Comparison of ENCODE assay signal across 17 cellular contexts in genomic region chr1:179287456-179287855, GRCh38.
"Had no signal": no experiment of that assay in that cellular context is flagged by ENCODE, and none has a peak within 500 bp of the region (broad histone marks: within the 10 kb centered on the region; RNA-seq: fewer than 3 reads in every experiment).

No MANE protein-coding gene starts in this region.

- H3K27ac ChIP-seq: ascending aorta, gastroesophageal sphincter, uterus had no signal

- H3K9me3 ChIP-seq: ascending aorta, gastroesophageal sphincter, uterus had no signal

- H3K4me1 Mint-ChIP-seq: activated naive CD8-positive, alpha-beta T cell treated with anti-CD3 and anti-CD28 coated beads, Interleukin-2, amount 50 U/mL, for 24 hours; stimulated activated effector memory CD8-positive, alpha-beta T cell treated with anti-CD3 and anti-CD28 coated beads, Interleukin-12 subunit alpha, Interleukin-12 subunit beta, amount 100 ng/mL, for 72 hours had no signal

- H3K36me3 Mint-ChIP-seq: stimulated activated effector memory CD8-positive, alpha-beta T cell treated with anti-CD3 and anti-CD28 coated beads, Interleukin-12 subunit alpha, Interleukin-12 subunit beta, amount 100 ng/mL, for 72 hours had no signal

- H3K27ac Mint-ChIP-seq: activated naive CD8-positive, alpha-beta T cell treated with anti-CD3 and anti-CD28 coated beads, Interleukin-2, amount 50 U/mL, for 24 hours; endodermal cell; nephron progenitor cell; stimulated activated effector memory CD8-positive, alpha-beta T cell treated with anti-CD3 and anti-CD28 coated beads, Interleukin-12 subunit alpha, Interleukin-12 subunit beta, amount 100 ng/mL, for 72 hours; T-helper 2 cell treated with Interferon-gamma antibody and Interleukin-4, amounts not matched to agents 5 μg/mL and 100 μg/mL, for 36 hours had no signal

- H3K27me3 ChIP-seq: ascending aorta, gastroesophageal sphincter, uterus had no signal

- H3K9me3 Mint-ChIP-seq: activated naive CD8-positive, alpha-beta T cell treated with anti-CD3 and anti-CD28 coated beads, Interleukin-2, amount 50 U/mL, for 24 hours; nephron progenitor cell; stimulated activated effector memory CD8-positive, alpha-beta T cell treated with anti-CD3 and anti-CD28 coated beads, Interleukin-12 subunit alpha, Interleukin-12 subunit beta, amount 100 ng/mL, for 72 hours; T-helper 2 cell treated with Interferon-gamma antibody and Interleukin-4, amounts not matched to agents 5 μg/mL and 100 μg/mL, for 36 hours had no signal

- ATAC-seq: activated CD4-positive, CD25-positive, alpha-beta regulatory T cell treated with anti-CD3 and anti-CD28 coated beads, Interleukin-2, amount 50 U/mL, for 24 hours; activated naive CD8-positive, alpha-beta T cell treated with anti-CD3 and anti-CD28 coated beads, Interleukin-2, amount 50 U/mL, for 24 hours; gastroesophageal sphincter; left ventricle myocardium superior; stimulated activated effector memory CD8-positive, alpha-beta T cell treated with anti-CD3 and anti-CD28 coated beads, Interleukin-12 subunit alpha, Interleukin-12 subunit beta, amount 100 ng/mL, for 72 hours had no signal

- H3K4me1 ChIP-seq: ascending aorta, uterus had no signal

- H3K4me3 Mint-ChIP-seq: activated naive CD8-positive, alpha-beta T cell treated with anti-CD3 and anti-CD28 coated beads, Interleukin-2, amount 50 U/mL, for 24 hours; endodermal cell; nephron progenitor cell; stimulated activated effector memory CD8-positive, alpha-beta T cell treated with anti-CD3 and anti-CD28 coated beads, Interleukin-12 subunit alpha, Interleukin-12 subunit beta, amount 100 ng/mL, for 72 hours; T-helper 2 cell treated with Interferon-gamma antibody and Interleukin-4, amounts not matched to agents 5 μg/mL and 100 μg/mL, for 36 hours had no signal

- H3K36me3 ChIP-seq: ascending aorta, gastroesophageal sphincter, uterus had no signal

- H3K4me3 ChIP-seq: ascending aorta, gastroesophageal sphincter, uterus had no signal

- H3K27me3 Mint-ChIP-seq: activated naive CD8-positive, alpha-beta T cell treated with anti-CD3 and anti-CD28 coated beads, Interleukin-2, amount 50 U/mL, for 24 hours had no signal

- DNase-seq: activated CD4-positive, alpha-beta T cell treated with anti-CD3 and anti-CD28 coated beads, Interleukin-2, amount 50 U/mL, for 1 hour; activated naive CD4-positive, alpha-beta T cell; activated naive CD8-positive, alpha-beta T cell treated with anti-CD3 and anti-CD28 coated beads, Interleukin-2, amount 50 U/mL, for 24 hours; dermis blood vessel endothelial cell; endodermal cell; erythroblast; hippocampal formation; left ventricle myocardium superior; mesendoderm; nephron progenitor cell; stimulated activated CD4-positive, alpha-beta T cell treated with anti-CD3 and anti-CD28 coated beads, Interleukin-12 subunit alpha, Interleukin-12 subunit beta, amount 100 ng/mL, for 4 hours; uterus had no signal
